8 cellular contexts compared by ENCODE assay signal in genomic region chr16:5072334-5073278, GRCh38.
DNase-seq lines count a peak whose midpoint lies in the region; ATAC-seq and TF ChIP-seq lines count a peak whose summit lies in the region.

No MANE protein-coding gene starts in this region.

- no peaks in the 10 kb centered on the region for H3K27me3 ChIP-seq in HUES48 (ENCODE audit: control insufficient read depth, insufficient read depth, low read length)
- H3K27me3 ChIP-seq in muscle layer of colon (ENCODE audit: control insufficient read depth in 1 of 2, insufficient read depth in 2 of 2, low read length in 2 of 2), result no peaks in the 10 kb centered on the region

- ATAC-seq in GM18519 (IDR thresholded peaks at IDR 0.05; ENCODE audit: low FRiP score, unreplicated experiment), result no peak

- TF ChIP-seq CTCF in AG09309 (IDR thresholded peaks at IDR 0.05; ENCODE audit: control insufficient read depth, insufficient read depth, low read depth, low read length, missing control alignments) (no peak), choroid plexus epithelial cell (conservative IDR thresholded peaks at IDR 0.05; ENCODE audit: low read depth, low read length) (no peak)

- DNase-seq in AG09309 (ENCODE audit: low read depth) (no peak), choroid plexus epithelial cell (ENCODE audit: low read depth) (no peak), SKM-1 (lab: John Stamatoyannopoulos, UW; ENCODE audit: unreplicated experiment) (no peak), iPS-NIHi11 (ENCODE audit: low spot score) (no peak)
- DNase-seq in stimulated activated CD4-positive, alpha-beta T cell treated with anti-CD3 and anti-CD28 coated beads, Interleukin-15, amount 100 ng/mL, for 24 hours, result no peak

- H3K27ac ChIP-seq in HUES48 (ENCODE audit: low read depth, low read length) (peak overlapping the region; percentile 85), muscle layer of colon (ENCODE audit: low read depth, low read length) (peak overlapping the region; percentile 81)

- H3K36me3 ChIP-seq in HUES48 (ENCODE audit: control insufficient read depth, insufficient read depth, low read length) (peaks cover 36% of the 10 kb centered on the region), muscle layer of colon (ENCODE audit: insufficient read depth, low read length) (peaks cover 24% of the 10 kb centered on the region)

- H3K9me3 ChIP-seq in HUES48 (ENCODE audit: control insufficient read depth, insufficient read depth, low read length) (no peaks in the 10 kb centered on the region), muscle layer of colon (ENCODE audit: low read length) (no peaks in the 10 kb centered on the region)

- peaks cover 5% of the 10 kb centered on the region for H3K4me1 ChIP-seq in HUES48 (ENCODE audit: control insufficient read depth, insufficient read depth, low read length)
- H3K4me1 ChIP-seq in muscle layer of colon (ENCODE audit: insufficient read depth, low read length), result peaks cover 19% of the 10 kb centered on the region

- H3K9ac ChIP-seq in HUES48 (ENCODE audit: low read depth, low read length) (peak overlapping the region; percentile 85), muscle layer of colon (ENCODE audit: low read length) (no peak overlapping the region)

- H3K4me3 ChIP-seq in AG09309 (ENCODE audit: control insufficient read depth, low read depth, low read length), result peak overlapping the region; percentile 80
- H3K4me3 ChIP-seq in HUES48 (ENCODE audit: low read depth, low read length), result peak overlapping the region; percentile 89
- H3K4me3 ChIP-seq in choroid plexus epithelial cell (ENCODE audit: low read depth, low read length), result peak overlapping the region; percentile 88
- H3K4me3 ChIP-seq in muscle layer of colon (ENCODE audit: low read depth in 1 of 2, low read length in 2 of 2), result peak overlapping the region; percentile 83 to 90
